Comparison of ENCODE assay signal across 28 cellular contexts in the genomic region with DNA sequence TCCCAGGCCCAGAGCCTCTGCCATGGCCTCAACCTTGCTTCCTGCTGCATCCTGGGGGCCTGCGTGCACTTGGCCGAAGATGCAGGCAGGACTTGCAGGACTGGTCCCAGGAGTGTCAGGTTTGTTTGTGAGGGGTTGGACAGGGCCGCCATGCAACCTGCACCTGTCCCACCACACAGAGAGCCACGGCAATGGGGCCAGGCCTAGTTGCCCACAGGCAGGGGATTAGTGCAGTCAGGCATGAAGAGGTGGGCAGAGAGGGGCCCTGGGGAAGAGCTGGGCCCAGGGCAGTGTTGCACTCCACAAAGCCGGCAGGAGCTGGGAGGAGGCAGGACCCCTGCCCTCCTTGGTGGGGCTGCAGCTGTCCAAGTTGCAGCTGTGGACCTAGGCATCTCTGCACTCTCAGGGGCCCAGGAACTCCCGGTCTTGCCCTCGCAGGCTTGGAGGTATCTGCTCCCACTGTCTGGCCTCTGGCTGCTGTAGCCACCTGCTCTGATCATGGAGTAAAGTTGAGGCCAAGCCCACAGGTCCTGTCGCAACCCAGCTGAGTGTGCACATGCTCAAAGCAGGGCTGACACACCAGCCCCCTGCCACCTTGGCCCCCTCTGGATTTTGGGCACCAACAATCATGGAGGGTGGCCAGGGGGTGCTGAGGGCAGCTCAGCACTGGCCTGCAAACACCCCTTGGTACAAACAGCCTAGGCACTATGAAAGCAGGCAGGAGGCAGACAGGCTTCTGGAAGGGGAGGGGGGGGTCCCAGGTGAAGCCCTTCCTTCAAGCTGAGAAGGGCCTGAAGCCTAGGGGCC.
DNase-seq lines count a peak whose midpoint lies in the region; ATAC-seq and TF ChIP-seq lines count a peak whose summit lies in the region.
"Had no signal": no experiment of that assay in that cellular context is flagged by ENCODE, and none has a peak within 500 bp of the region (broad histone marks: within the 10 kb centered on the region; RNA-seq: fewer than 3 reads in every experiment).

No MANE protein-coding gene starts in this region.

- intact Hi-C loops in esophagus muscularis mucosa (cut with DNase I): no loop called here

- no peak overlapping the region for H2AK5ac ChIP-seq in trophoblast cell (ENCODE audit: low read length)

- H2BK5ac ChIP-seq in trophoblast cell (ENCODE audit: low read depth, low read length, poor library complexity): no peak overlapping the region

- no peak overlapping the region for H4K12ac ChIP-seq in trophoblast cell (ENCODE audit: low read depth, low read length)

- ATAC-seq in upper lobe of left lung (ENCODE audit: low FRiP score in 2 of 2) (peak; percentile 29 to 61), HG03108 (IDR thresholded peaks at IDR 0.05; ENCODE audit: unreplicated experiment) (no peak)
- ATAC-seq: A549, GM12878 had no signal

- H2AFZ ChIP-seq in trophoblast cell (ENCODE audit: insufficient read depth, low read length, poor library complexity): no peak overlapping the region

- H3K27ac ChIP-seq in esophagus muscularis mucosa (replicated peaks in 1 of 4) (no peak overlapping the region), trophoblast cell (ENCODE audit: low read depth, low read length) (no peak overlapping the region), upper lobe of left lung (no peak overlapping the region)
- H3K27ac ChIP-seq: A549; BLaER1 treated with 17β-estradiol and CSF1 and Interleukin-3, amounts not matched to agents 10 nM and 100 nM; HL-60; KMS-11; RWPE1 had no signal

- no peak overlapping the region for H3K9ac ChIP-seq in trophoblast cell (ENCODE audit: low read length)
- H3K9ac ChIP-seq: BLaER1 treated with 17β-estradiol and CSF1 and Interleukin-3, amounts not matched to agents 10 nM and 100 nM; KMS-11 had no signal

- 97% methylated on average over 5 of the region's 8 CpGs for WGBS in esophagus muscularis mucosa
- no CpG with 5 or more reads among the region's 8 CpGs for WGBS in trophoblast cell (ENCODE audit: extremely low coverage, insufficient coverage, insufficient read length)
- WGBS in upper lobe of left lung, 2 donors: 80 to 85% methylated on average over 1 to 8 of the region's 8 CpGs

- H4K8ac ChIP-seq in trophoblast cell (ENCODE audit: low read depth, low read length): no peak overlapping the region

- H3K79me2 ChIP-seq in trophoblast cell (ENCODE audit: control insufficient read depth, insufficient read depth, low read length, poor library complexity): no peaks in the 10 kb centered on the region

- no peak overlapping the region for H2BK120ac ChIP-seq in trophoblast cell (ENCODE audit: insufficient read depth, low read length, poor library complexity)

- DNase-seq in chondrocyte (ENCODE audit: low spot score) (peak; percentile 76), esophagus muscularis mucosa (ENCODE audit: extremely low spot score) (peak; percentile 87), trophoblast cell (no peak), upper lobe of left lung (peak in 1 of 2 donors; percentile 50), DMS53 (lab: John Stamatoyannopoulos, UW) (no peak), NCI-H524 (lab: John Stamatoyannopoulos, UW) (no peak), NCI-H187 (lab: John Stamatoyannopoulos, UW) (no peak)
- DNase-seq: AML-193; CD4-positive, alpha-beta T cell; GDM1; GOT3; HFFc6; MM.1S; NCI-H1092; NCI-H1436; NCI-H187 treated with DMSO at 0.1 percent for 48 hours; NCI-H446 treated with DMSO at 0.1 percent for 48 hours; NCI-H526 treated with DMSO at 0.1 percent for 48 hours; SHP77 had no signal

- TF ChIP-seq CTCF in chondrocyte (IDR thresholded peaks at IDR 0.05) (no peak), esophagus muscularis mucosa (IDR thresholded peaks at IDR 0.05) (no peak), upper lobe of left lung (IDR thresholded peaks at IDR 0.05) (no peak)

- H3K23ac ChIP-seq in trophoblast cell (ENCODE audit: low read length): no peak overlapping the region

- no peak overlapping the region for H3K4me2 ChIP-seq in trophoblast cell (ENCODE audit: low read length)
- H3K4me2 ChIP-seq: A549; BLaER1 treated with 17β-estradiol and CSF1 and Interleukin-3, amounts not matched to agents 10 nM and 100 nM; KMS-11 had no signal

- TF ChIP-seq POLR2A in esophagus muscularis mucosa (IDR thresholded peaks at IDR 0.05; ENCODE audit: low read depth) (no peak), upper lobe of left lung (IDR thresholded peaks at IDR 0.05) (no peak)

- H4K91ac ChIP-seq in trophoblast cell (ENCODE audit: low read depth, low read length): no peak overlapping the region

- no peaks in the 10 kb centered on the region for H3K9me3 Mint-ChIP-seq in chondrocyte (ENCODE audit: low read depth)
- H3K9me3 Mint-ChIP-seq: CD4-positive, alpha-beta T cell; IgD-negative memory B cell had no signal

- H3K79me1 ChIP-seq in trophoblast cell (ENCODE audit: low read length): no peaks in the 10 kb centered on the region

- H3K9me3 ChIP-seq in esophagus muscularis mucosa (peaks cover 0 to 16% (median 0%) of the 10 kb centered on the region in 4 donors), trophoblast cell (ENCODE audit: insufficient read depth, low read depth, low read length) (peaks cover 7% of the 10 kb centered on the region), upper lobe of left lung (peaks cover 0 to 5% (median 1%) of the 10 kb centered on the region in 4 donors)
- H3K9me3 ChIP-seq: A549 had no signal

- no peak overlapping the region for H3K18ac ChIP-seq in trophoblast cell (ENCODE audit: low read length)

- H3K36me3 ChIP-seq in esophagus muscularis mucosa (no peaks in the 10 kb centered on the region), trophoblast cell (ENCODE audit: control insufficient read depth in 1 of 2, insufficient read depth in 2 of 2, low read length in 2 of 2) (no peaks in the 10 kb centered on the region), upper lobe of left lung (no peaks in the 10 kb centered on the region)
- H3K36me3 ChIP-seq: HAP-1 had no signal

- no peak overlapping the region for H3K27ac Mint-ChIP-seq in chondrocyte (ENCODE audit: unreplicated experiment)
- H3K27ac Mint-ChIP-seq: CD4-positive, alpha-beta T cell; HFFc6; IgD-negative memory B cell had no signal

- TF ChIP-seq EP300 in esophagus muscularis mucosa (IDR thresholded peaks at IDR 0.05): no peak
- no peak for TF ChIP-seq EP300 in upper lobe of left lung (IDR thresholded peaks at IDR 0.05)

- no peak overlapping the region for H3K4me3 Mint-ChIP-seq in chondrocyte (ENCODE audit: unreplicated experiment)
- H3K4me3 Mint-ChIP-seq: CD4-positive, alpha-beta T cell; HFFc6; IgD-negative memory B cell had no signal

- no peaks in the 10 kb centered on the region for H3K36me3 Mint-ChIP-seq in chondrocyte (ENCODE audit: low read depth)
- H3K36me3 Mint-ChIP-seq: IgD-negative memory B cell had no signal

- H3K4me1 ChIP-seq in esophagus muscularis mucosa: no peaks in the 10 kb centered on the region
- H3K4me1 ChIP-seq in trophoblast cell (ENCODE audit: control insufficient read depth in 1 of 2, insufficient read depth in 2 of 2, low read length in 2 of 2): no peaks in the 10 kb centered on the region
- H3K4me1 ChIP-seq in upper lobe of left lung: no peaks in the 10 kb centered on the region
- H3K4me1 ChIP-seq: A549; BLaER1 treated with 17β-estradiol and CSF1 and Interleukin-3, amounts not matched to agents 10 nM and 100 nM had no signal

- no peak overlapping the region for H3K4me3 ChIP-seq in esophagus muscularis mucosa
- H3K4me3 ChIP-seq in trophoblast cell (ENCODE audit: low read depth, low read length): peak overlapping the region; percentile 2
- H3K4me3 ChIP-seq in upper lobe of left lung: no peak overlapping the region
- H3K4me3 ChIP-seq: A549; BLaER1 treated with 17β-estradiol and CSF1 and Interleukin-3, amounts not matched to agents 10 nM and 100 nM; GM12878; HAP-1 had no signal

- H3K27me3 ChIP-seq in esophagus muscularis mucosa (no peaks in the 10 kb centered on the region), trophoblast cell (ENCODE audit: insufficient read depth, low read length) (no peaks in the 10 kb centered on the region), upper lobe of left lung (no peaks in the 10 kb centered on the region)
- H3K27me3 ChIP-seq: BLaER1 treated with 17β-estradiol and CSF1 and Interleukin-3, amounts not matched to agents 10 nM and 100 nM had no signal

- H3K27me3 Mint-ChIP-seq in chondrocyte (ENCODE audit: low read depth): no peaks in the 10 kb centered on the region
- H3K27me3 Mint-ChIP-seq: CD4-positive, alpha-beta T cell; IgD-negative memory B cell had no signal

- H3K14ac ChIP-seq in trophoblast cell (ENCODE audit: low read length): no peak overlapping the region

- H2BK12ac ChIP-seq in trophoblast cell (ENCODE audit: low read length): no peak overlapping the region

- no peak overlapping the region for H3K4ac ChIP-seq in trophoblast cell (ENCODE audit: low read depth, low read length)

- H3K4me1 Mint-ChIP-seq in chondrocyte (ENCODE audit: low read depth): no peaks in the 10 kb centered on the region
- H3K4me1 Mint-ChIP-seq: IgD-negative memory B cell had no signal

Comparison
In these comparisons a context has a peak if more than half of its experiments do, and no peak if none do; other contexts are left out.
1. DNase-seq: peak in chondrocyte (single experiment) and esophagus muscularis mucosa (single experiment); none in trophoblast cell (0 of 2), DMS53 (single experiment), NCI-H524 (0 of 2) and NCI-H187 (0 of 2).